In the genomic region with DNA sequence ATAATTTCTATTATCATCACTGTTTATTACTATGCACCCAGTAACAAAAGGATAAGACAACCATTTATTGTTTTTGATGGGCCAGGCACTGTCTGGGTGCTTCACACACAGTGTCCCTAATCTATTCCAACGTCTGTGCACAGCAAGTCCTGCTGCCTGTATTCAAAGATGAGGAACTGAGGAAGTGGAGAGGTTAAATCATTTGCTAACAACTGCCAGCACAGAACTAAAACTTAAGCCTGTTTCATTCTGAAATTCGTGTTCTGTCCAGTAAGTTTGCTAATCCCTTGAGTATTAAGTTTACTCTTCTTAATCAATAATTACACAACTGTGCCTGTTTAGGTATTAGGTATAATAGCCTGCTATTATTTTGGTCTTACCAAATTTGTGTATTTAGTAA, we compare ENCODE assay signal across 21 cellular contexts. TPM values are rescaled to one million over a fixed set of nuclear protein-coding genes. Genes with fewer than 3 reads are reported as not detected.
A peak's percentile ranks its signal among the peaks of the same experiment; 100 is the strongest.
DNase-seq lines count a peak whose midpoint lies in the region; ATAC-seq and TF ChIP-seq lines count a peak whose summit lies in the region.
"Had no signal": no experiment of that assay in that cellular context is flagged by ENCODE, and none has a peak within 500 bp of the region (broad histone marks: within the 10 kb centered on the region; RNA-seq: fewer than 3 reads in every experiment).

No MANE protein-coding gene starts in this region.

- ATAC-seq in GM21529 (IDR thresholded peaks at IDR 0.05; ENCODE audit: unreplicated experiment) (peak; percentile 40), upper lobe of right lung (no peak)
- ATAC-seq: Panc1, Right ventricle myocardium inferior had no signal

- peaks cover 20% of the 10 kb centered on the region for H3K4me1 Mint-ChIP-seq in progenitor cell of endocrine pancreas (ENCODE audit: low read depth)
- no peaks in the 10 kb centered on the region for H3K4me1 Mint-ChIP-seq in H9

- H4K20me1 ChIP-seq in H9 (ENCODE audit: control insufficient read depth, insufficient read depth, insufficient read length), result no peaks in the 10 kb centered on the region

- H3K56ac ChIP-seq in H9 (ENCODE audit: insufficient read length, low read depth, low read length), result no peak overlapping the region

- H3K36me3 Mint-ChIP-seq in progenitor cell of endocrine pancreas (ENCODE audit: insufficient read depth) (no peaks in the 10 kb centered on the region), H9 (ENCODE audit: insufficient read depth in 1 of 3, low read depth in 3 of 3) (no peaks in the 10 kb centered on the region)

- H3K27ac Mint-ChIP-seq in progenitor cell of endocrine pancreas (peak overlapping the region; percentile 50), H9 (no peak overlapping the region)
- H3K27ac Mint-ChIP-seq: CD4-positive, alpha-beta T cell had no signal

- H3K4me2 ChIP-seq in H9 (ENCODE audit: insufficient read depth, insufficient read length, low read length), result no peak overlapping the region

- intact Hi-C loops in upper lobe of right lung (cut with DNase I), result no loop called here

- H3K36me3 ChIP-seq in upper lobe of right lung, result no peaks in the 10 kb centered on the region
- H3K36me3 ChIP-seq: BE2C had no signal

- H3K4me1 ChIP-seq in H9 (ENCODE audit: insufficient read depth, low read length) (no peaks in the 10 kb centered on the region), upper lobe of right lung (no peaks in the 10 kb centered on the region)

- no peak overlapping the region for H2BK5ac ChIP-seq in H9 (ENCODE audit: insufficient read length, low read length)

- H3K4me3 ChIP-seq in upper lobe of right lung, result no peak overlapping the region

- H3K14ac ChIP-seq in H9 (ENCODE audit: insufficient read depth, low read length), result no peak overlapping the region

- no peak overlapping the region for H2AFZ ChIP-seq in H9 (ENCODE audit: low read length)

- H3K23me2 ChIP-seq in H9 (ENCODE audit: insufficient read length, low read depth, low read length, poor library complexity, severe bottlenecking), result no peaks in the 10 kb centered on the region

- no peak overlapping the region for H4K5ac ChIP-seq in H9 (ENCODE audit: insufficient read length, low read depth, low read length)

- H3K4me3 Mint-ChIP-seq in progenitor cell of endocrine pancreas (ENCODE audit: low read depth) (no peak overlapping the region), H9 (no peak overlapping the region)
- H3K4me3 Mint-ChIP-seq: CD4-positive, alpha-beta T cell had no signal

- no peak overlapping the region for H4K91ac ChIP-seq in H9 (ENCODE audit: insufficient read length, low read depth, low read length)

- H3K79me2 ChIP-seq in H9 (ENCODE audit: insufficient read depth, low read length), result no peaks in the 10 kb centered on the region

- no peaks in the 10 kb centered on the region for H3K79me1 ChIP-seq in H9 (ENCODE audit: insufficient read depth, low read depth, low read length, poor library complexity, severe bottlenecking)

- no peaks in the 10 kb centered on the region for H3K9me3 Mint-ChIP-seq in progenitor cell of endocrine pancreas (ENCODE audit: low read depth)
- H3K9me3 Mint-ChIP-seq in H9, result no peaks in the 10 kb centered on the region
- H3K9me3 Mint-ChIP-seq: CD4-positive, alpha-beta T cell had no signal

- no peak overlapping the region for H2BK120ac ChIP-seq in H9 (ENCODE audit: low read depth, low read length, poor library complexity, severe bottlenecking)

- H3K9ac ChIP-seq in H9 (ENCODE audit: extremely low read depth, insufficient read length, low read length), result no peak overlapping the region

- H2BK20ac ChIP-seq in H9 (ENCODE audit: low read depth, low read length, poor library complexity, severe bottlenecking), result no peak overlapping the region

- H3K27ac ChIP-seq in H9 (ENCODE audit: insufficient read length, low read depth, low read length) (no peak overlapping the region), upper lobe of right lung (no peak overlapping the region)
- H3K27ac ChIP-seq: HL-60 had no signal

- H3K9me3 ChIP-seq in H9 (ENCODE audit: control insufficient read depth, low read depth, low read length) (no peaks in the 10 kb centered on the region), upper lobe of right lung (no peaks in the 10 kb centered on the region)
- H3K9me3 ChIP-seq: BE2C had no signal

- no peak overlapping the region for H3T11ph ChIP-seq in H9 (ENCODE audit: low read length)

- no peak overlapping the region for H4K8ac ChIP-seq in H9 (replicated peaks; ENCODE audit: insufficient read length, low read depth, low read length)

- H3K27me3 ChIP-seq in H9 (ENCODE audit: insufficient read depth, low read length) (no peaks in the 10 kb centered on the region), upper lobe of right lung (no peaks in the 10 kb centered on the region)
- H3K27me3 ChIP-seq: BE2C had no signal

- H3K18ac ChIP-seq in H9 (ENCODE audit: insufficient read length, low read depth, low read length), result no peak overlapping the region

- H2BK12ac ChIP-seq in H9 (ENCODE audit: insufficient read length, low read depth, low read length), result no peak overlapping the region

- H3K4ac ChIP-seq in H9 (ENCODE audit: low read depth, low read length), result no peak overlapping the region

- DNase-seq in NOMO-1 treated with DMSO at 0.1 percent for 48 hours (lab: John Stamatoyannopoulos, UW; ENCODE audit: unreplicated experiment), result peak; percentile 30
- DNase-seq in NOMO-1 treated with dmso at 0.1 percent for 144 hours (lab: John Stamatoyannopoulos, UW; ENCODE audit: unreplicated experiment), result no peak
- DNase-seq in MV-4-11 (lab: John Stamatoyannopoulos, UW), result peak; percentile 40
- no peak for DNase-seq in progenitor cell of endocrine pancreas (ENCODE audit: low spot score, unreplicated experiment)
- DNase-seq in H9, result no peak
- DNase-seq in GM03348 (ENCODE audit: low spot score), result no peak
- DNase-seq in upper lobe of right lung, result no peak
- DNase-seq: 8988T; BE2C; CD4-positive, alpha-beta T cell; DMS53; GOT3; NCI-H1436; NCI-H2029; NCI-H774 had no signal

- TF ChIP-seq CTCF in progenitor cell of endocrine pancreas (IDR thresholded peaks at IDR 0.05; ENCODE audit: unreplicated experiment), result no peak
- no peak for TF ChIP-seq CTCF in H9 (conservative IDR thresholded peaks at IDR 0.05)
- no peak for TF ChIP-seq CTCF in upper lobe of right lung (IDR thresholded peaks at IDR 0.05)

- H2AK5ac ChIP-seq in H9 (ENCODE audit: insufficient read length, low read length), result no peak overlapping the region

- H3K27me3 Mint-ChIP-seq in progenitor cell of endocrine pancreas (peaks cover 11% of the 10 kb centered on the region), H9 (ENCODE audit: low read depth) (no peaks in the 10 kb centered on the region)

- H2BK15ac ChIP-seq in H9 (ENCODE audit: low read depth, low read length), result no peak overlapping the region

- no peak overlapping the region for H3K23ac ChIP-seq in H9 (ENCODE audit: insufficient read length, low read depth, low read length)

- no CpG with 5 or more reads among the region's 2 CpGs for WGBS in H9 (ENCODE audit: extremely low coverage, insufficient read length, low lambda C conversion rate)

RNA-seq across cellular contexts. Expression of a gene that starts 41.9 kb away (rescaled TPM):
- not detected in 2 replicates for total RNA-seq in progenitor cell of endocrine pancreas
- not detected in 2 replicates for total RNA-seq in H9 (2021)
- total RNA-seq in upper lobe of right lung, result not detected
- total RNA-seq: CD4-positive, alpha-beta T cell; NCI-H460; Right ventricle myocardium inferior; T-helper 1 cell treated with Interleukin-12 subunit alpha and Interleukin-12 subunit beta and Interleukin-4 antibody, amounts not matched to agents 30 ng/mL and 1 ng/mL, for 36 hours had no signal

Comparison
In these comparisons a context has a peak if more than half of its experiments do, and no peak if none do; other contexts are left out.
1. DNase-seq: peak in NOMO-1 treated with DMSO at 0.1 percent for 48 hours (single experiment) and MV-4-11 (single experiment); none in NOMO-1 treated with dmso at 0.1 percent for 144 hours (single experiment), progenitor cell of endocrine pancreas (single experiment), H9 (single experiment), GM03348 (single experiment) and upper lobe of right lung (single experiment).